ENCODE assay signal across 17 cellular contexts in the genomic region with DNA sequence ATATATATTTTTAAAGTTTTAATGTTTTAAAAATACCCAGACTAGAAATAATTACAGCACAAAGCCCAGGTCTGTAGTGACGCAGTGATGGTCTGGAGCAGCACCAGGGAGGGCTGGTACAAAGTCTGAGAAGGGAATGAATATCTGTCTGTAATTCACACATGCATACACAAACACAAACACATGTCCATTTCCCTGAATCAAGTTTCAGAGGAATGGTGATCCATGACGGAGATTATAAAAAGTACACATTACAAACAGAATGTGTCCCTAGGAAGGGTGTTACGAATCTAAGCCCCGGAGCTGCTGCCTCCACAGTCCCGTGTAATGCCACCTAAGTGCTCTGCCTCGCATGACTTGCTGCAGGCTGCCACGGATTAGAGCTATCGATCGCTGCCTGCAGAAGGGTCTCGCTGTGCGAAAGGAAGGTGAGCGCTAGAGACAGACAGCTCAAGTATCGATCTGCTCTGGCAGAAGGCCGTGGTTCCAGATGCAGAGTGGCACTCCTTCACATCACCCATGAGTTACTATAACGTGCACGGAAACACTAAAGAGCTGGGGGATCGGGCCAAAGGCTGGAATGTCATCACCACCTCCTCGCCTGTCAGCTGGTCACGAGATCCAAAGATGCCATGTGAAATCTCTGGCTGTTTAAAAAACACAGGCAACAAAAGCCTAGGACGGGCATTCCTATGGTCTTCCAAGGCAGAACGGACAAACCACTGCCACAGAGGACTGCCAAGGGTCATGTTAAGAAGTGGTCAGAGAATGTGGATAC.
A peak's percentile ranks its signal among the peaks of the same experiment; 100 is the strongest.
DNase-seq lines count a peak whose midpoint lies in the region; ATAC-seq and TF ChIP-seq lines count a peak whose summit lies in the region.
"Had no signal": no experiment of that assay in that cellular context is flagged by ENCODE, and none has a peak within 500 bp of the region (broad histone marks: within the 10 kb centered on the region; RNA-seq: fewer than 3 reads in every experiment).

No MANE protein-coding gene starts in this region.

- H3K9me3 ChIP-seq in A673 (ENCODE audit: low read depth, low read length, poor library complexity, severe bottlenecking), result no peaks in the 10 kb centered on the region
- H3K9me3 ChIP-seq: stomach, tibial nerve had no signal

- H3K4me1 ChIP-seq in A673 (ENCODE audit: insufficient read depth, low read length, poor library complexity, severe bottlenecking), result peaks cover 38% of the 10 kb centered on the region

- H3K4me3 ChIP-seq in A673 (ENCODE audit: low read depth, low read length, poor library complexity, severe bottlenecking), result no peak overlapping the region
- H3K4me3 ChIP-seq: stomach, tibial nerve had no signal

- no peaks in the 10 kb centered on the region for H3K36me3 ChIP-seq in A673 (ENCODE audit: insufficient read depth, low read length, poor library complexity, severe bottlenecking)

- POLR2A ChIA-PET in A673 (lab: Charles Lee; ENCODE audit: low non-redundant PET), result no interaction called here

- CTCF ChIA-PET in A673 (lab: Charles Lee), result no interaction called here

- H3K27ac ChIP-seq in VCaP (peak overlapping the region; percentile 93; the same call in 1 of the 2 replicates), A673 (ENCODE audit: low read depth, low read length, poor library complexity, severe bottlenecking) (no peak overlapping the region)
- H3K27ac ChIP-seq: stomach had no signal

- TF ChIP-seq CTCF in VCaP (conservative IDR thresholded peaks at IDR 0.05) (no peak), A673 (conservative IDR thresholded peaks at IDR 0.05; ENCODE audit: low read depth, low read length) (no peak)

- no peak for DNase-seq in Right ventricle myocardium superior
- DNase-seq in cardiac septum (ENCODE audit: low spot score), result no peak
- DNase-seq in NCI-H2171 (lab: John Stamatoyannopoulos, UW), result peak; percentile 84
- peak; percentile 12 for DNase-seq in left kidney (ENCODE audit: low read depth, low spot score)
- no peak for DNase-seq in head of caudate nucleus
- DNase-seq in OCI-M1 (lab: John Stamatoyannopoulos, UW), result no peak
- DNase-seq in A673 (ENCODE audit: low spot score), result no peak
- DNase-seq: activated CD4-positive, alpha-beta T cell treated with anti-CD3 and anti-CD28 coated beads, Interleukin-2, amount 50 U/mL, for 1 hour; activated naive CD4-positive, alpha-beta T cell; DMS 273 treated with DMSO at 0.1 percent for 48 hours; GDM1; left colon; naive thymus-derived CD8-positive, alpha-beta T cell; NCI-H1417 treated with DMSO at 0.1 percent for 48 hours; stomach had no signal

- intact Hi-C loops in Right ventricle myocardium superior (cut with DNase I), result no loop called here
- intact Hi-C loops in cardiac septum (cut with DNase I), result no loop called here
- intact Hi-C loops in head of caudate nucleus (cut with DNase I), result loop anchor here (10.0 kb wide), 1 partner anchor 90 kb away; the partner anchor contains the start of gene INSM1
- intact Hi-C loops in A673 (cut with micrococcal nuclease; ENCODE audit: unreplicated experiment), result loop anchor here (5.0 kb wide), 1 partner anchor 43 kb away; no protein-coding TSS in a partner anchor

- no peaks in the 10 kb centered on the region for H3K27me3 ChIP-seq in A673 (replicated peaks; ENCODE audit: insufficient read depth, low read depth, low read length, poor library complexity)
- H3K27me3 ChIP-seq: stomach, tibial nerve had no signal

- no TSS peak for BruUV-seq in A673 (replicated peaks; lab: Mats Ljungman, UMichigan)

- ATAC-seq in Right ventricle myocardium superior (ENCODE audit: poor library complexity), result peak; percentile 70
- ATAC-seq: left colon; naive thymus-derived CD8-positive, alpha-beta T cell had no signal

Comparison
In these comparisons a context has a peak if more than half of its experiments do, and no peak if none do; other contexts are left out.
1. DNase-seq: peak in NCI-H2171 (single experiment) and left kidney (single experiment); none in Right ventricle myocardium superior (single experiment), cardiac septum (single experiment), head of caudate nucleus (0 of 42), OCI-M1 (single experiment) and A673 (single experiment).
2. intact Hi-C loops: an anchor here in head of caudate nucleus (10.0 kb wide) and A673 (5.0 kb wide); none called in Right ventricle myocardium superior and cardiac septum.